In the genomic region with DNA sequence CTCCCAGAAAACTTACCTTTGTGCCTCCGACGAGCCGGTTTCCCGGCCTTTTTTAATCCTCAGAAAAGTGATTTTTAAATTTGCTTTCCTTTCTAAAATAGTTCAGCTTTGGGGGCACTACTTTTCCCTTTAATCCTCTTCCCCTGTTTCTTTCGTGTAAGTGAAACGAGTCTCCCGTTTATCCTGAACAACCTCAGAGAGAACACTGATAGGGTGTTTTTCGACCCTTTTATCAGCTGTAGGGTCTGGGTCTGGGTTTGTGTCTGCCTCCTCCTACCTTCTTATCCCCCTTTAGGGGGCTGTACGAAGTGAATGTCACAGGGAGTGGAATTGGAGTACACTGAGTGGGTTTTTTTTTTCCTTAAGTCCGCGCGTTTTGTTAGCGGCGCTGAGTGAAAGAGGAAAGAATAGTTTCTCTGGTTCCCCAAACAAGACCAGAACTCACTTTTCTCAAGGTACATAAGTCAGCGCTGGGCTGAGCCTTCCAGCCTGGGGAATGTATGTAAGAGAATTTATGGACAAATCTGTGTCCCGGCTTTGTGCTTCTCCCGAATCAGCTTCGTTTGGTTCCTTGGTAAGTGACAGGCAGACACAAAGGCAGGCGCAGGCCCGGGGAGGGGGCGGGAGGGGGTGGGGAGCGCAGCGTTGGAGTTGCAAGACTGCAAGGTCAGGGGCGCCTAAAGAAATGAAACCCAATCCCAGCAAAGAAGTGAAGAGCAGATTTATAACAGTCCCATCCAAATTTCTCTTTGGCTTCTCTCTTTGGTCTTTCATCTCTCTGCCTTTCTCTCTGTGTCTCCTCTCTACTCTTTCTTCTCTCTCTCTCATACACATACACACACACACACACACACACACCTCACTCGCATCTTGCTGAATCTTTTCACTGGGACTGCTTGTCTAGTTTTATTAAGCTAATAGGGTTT, we compare ENCODE assay signal across 8 cellular contexts. TPM values are rescaled to one million over a fixed set of nuclear protein-coding genes. Genes with fewer than 3 reads are reported as not detected.
DNase-seq lines count a peak whose midpoint lies in the region; ATAC-seq, FAIRE-seq and TF ChIP-seq lines count a peak whose summit lies in the region.

No MANE protein-coding gene starts in this region.

- H3K36me3 ChIP-seq in PC-9 (ENCODE audit: low read depth) = no peaks in the 10 kb centered on the region
- no peaks in the 10 kb centered on the region for H3K36me3 ChIP-seq in adrenal gland (replicated peaks in 1 of 2)
- H3K36me3 ChIP-seq in heart right ventricle = no peaks in the 10 kb centered on the region
- H3K36me3 ChIP-seq in pancreas = no peaks in the 10 kb centered on the region

- H3K9me2 ChIP-seq in PC-9 (ENCODE audit: insufficient read depth) = no peaks in the 10 kb centered on the region

- H3K27ac ChIP-seq in PC-9 (peak overlapping the region; percentile 34; the same call in 1 of the 2 replicates), adrenal gland (peak overlapping the region; percentile 46 to 89 (median 87)), heart right ventricle (peak overlapping the region; percentile 69 to 97 (median 87)), pancreas (peak overlapping the region; percentile 58 to 89 (median 74))

- peak overlapping the region; percentile 99 for H2AFZ ChIP-seq in PC-9

- 0 to 2% (median 1%) methylated on average over 23 to 25 of the region's 25 CpGs for WGBS in adrenal gland, 4 donors
- 1% methylated on average over 25 of the region's 25 CpGs for WGBS in heart right ventricle, 2 donors
- WGBS in pancreas, 2 donors = 0 to 1% methylated on average over 25 of the region's 25 CpGs

- no peaks in the 10 kb centered on the region for H3F3A ChIP-seq in PC-9 (ENCODE audit: insufficient read depth, low read depth)

- DNase-seq in AG20443 (ENCODE audit: low spot score) (peak; percentile 19), PC-9 (no peak), adrenal gland (peak; percentile 24 to 65 (median 48)), heart right ventricle (peak in 1 of 2 donors; percentile 27), pancreas (peak in 3 of 6 donors; percentile 3 to 62 (median 42))

- TF ChIP-seq CTCF in PC-9 (conservative IDR thresholded peaks at IDR 0.05) = no peak
- TF ChIP-seq CTCF in adrenal gland (IDR thresholded peaks at IDR 0.05) = no peak
- TF ChIP-seq CTCF in heart right ventricle (IDR thresholded peaks at IDR 0.05) = no peak
- TF ChIP-seq CTCF in pancreas (IDR thresholded peaks at IDR 0.05) = no peak

- H4K20me1 ChIP-seq in PC-9 (ENCODE audit: insufficient read depth) = no peaks in the 10 kb centered on the region

- H3K9me3 ChIP-seq in PC-9 (ENCODE audit: insufficient read depth, low read depth) (no peaks in the 10 kb centered on the region), adrenal gland (replicated peaks in 1 of 3) (no peaks in the 10 kb centered on the region), heart right ventricle (no peaks in the 10 kb centered on the region), pancreas (no peaks in the 10 kb centered on the region)

- FAIRE-seq in pancreas (lab: Jason Lieb, UNC) = no peak

- POLR2A ChIA-PET in PC-9 (lab: Charles Lee; ENCODE audit: unreplicated experiment) = no interaction called here

- ATAC-seq in GM18505 (IDR thresholded peaks at IDR 0.05; ENCODE audit: unreplicated experiment) = no peak
- peak in 6 of 8 donors; percentile 6 to 65 (median 46) for ATAC-seq in heart right ventricle
- ATAC-seq in pancreas = peak; percentile 18 to 44 (median 28)
- ATAC-seq in HG02981 (IDR thresholded peaks at IDR 0.05; ENCODE audit: unreplicated experiment) = no peak
- ATAC-seq in GM19452 (IDR thresholded peaks at IDR 0.05; ENCODE audit: unreplicated experiment) = no peak

- TF ChIP-seq POLR2A in GM18505 (IDR thresholded peaks at IDR 0.05; ENCODE audit: borderline replicate concordance, extremely low read depth, insufficient read depth, insufficient read length) (peak; percentile 35), adrenal gland (IDR thresholded peaks at IDR 0.05) (no peak)

- H3K4me3 ChIP-seq in PC-9 (peak overlapping the region; percentile 97), adrenal gland (peak overlapping the region; percentile 62 to 77 (median 65)), heart right ventricle (peak overlapping the region; percentile 63 to 95 (median 85)), pancreas (peak overlapping the region; percentile 58 to 74 (median 70))

- BruUV-seq in PC-9 (replicated peaks; lab: Mats Ljungman, UMichigan) = TSS peak; percentile 69

- no peaks in the 10 kb centered on the region for H3K27me3 ChIP-seq in PC-9 (ENCODE audit: insufficient read depth, low read depth)
- no peaks in the 10 kb centered on the region for H3K27me3 ChIP-seq in adrenal gland
- H3K27me3 ChIP-seq in heart right ventricle = no peaks in the 10 kb centered on the region
- no peaks in the 10 kb centered on the region for H3K27me3 ChIP-seq in pancreas

- H3K79me2 ChIP-seq in PC-9 (ENCODE audit: low read depth) = peaks cover 16% of the 10 kb centered on the region

- peak overlapping the region; percentile 92 for H3K4me2 ChIP-seq in PC-9

- CTCF ChIA-PET in PC-9 (lab: Charles Lee) = interaction anchor here (0.6 kb wide), 2 partner anchors 111 to 176 kb away, joined by 3 to 8 read pairs; no protein-coding TSS in a partner anchor

- peaks cover 19% of the 10 kb centered on the region; the same call in 1 of the 2 replicates for H3K4me1 ChIP-seq in PC-9 (replicated peaks; ENCODE audit: insufficient read depth)
- H3K4me1 ChIP-seq in adrenal gland (replicated peaks in 1 of 2) = peaks cover 11 to 27% of the 10 kb centered on the region in 2 donors
- H3K4me1 ChIP-seq in heart right ventricle = peaks cover 0 to 53% (median 35%) of the 10 kb centered on the region in 9 donors
- H3K4me1 ChIP-seq in pancreas = peaks cover 11 to 21% (median 18%) of the 10 kb centered on the region in 3 donors

- intact Hi-C loops in PC-9 (cut with micrococcal nuclease; ENCODE audit: unreplicated experiment) (loop anchor here (2.0 to 5.0 kb wide), 2 partner anchors 87 to 325 kb away; partner anchors contain the start of gene PPA2), adrenal gland (cut with DNase I) (loop anchor here in 1 of 2 donors (10.0 kb wide), 1 partner anchor 107 kb away; no protein-coding TSS in a partner anchor), heart right ventricle (cut with DNase I) (loop anchor here in 8 of 10 donors (2.0 to 10.0 kb wide), 12 partner anchors 35 to 567 kb away; partner anchors contain the start of genes GSTCD (in 2 of the 8) and INTS12 (in 2 of the 8)), pancreas (cut with DNase I) (loop anchor here in 1 of 3 donors (10.0 kb wide), 1 partner anchor 317 kb away; no protein-coding TSS in a partner anchor)

RNA-seq across cellular contexts. Expression of gene TET2, which starts 0.8 kb away (rescaled TPM):
- total RNA-seq in PC-9 (2021) (5.2 and 6.6 TPM in 2 replicates), adrenal gland (10 to 100 TPM in 6 of 8 donors, 1 to 10 TPM in 2; 7.7 to 26.1 (median 16.6) TPM), heart right ventricle (10 to 100 TPM; 12.1 to 20.6 (median 17.0) TPM), pancreas (10 to 100 TPM in 2 of 6 donors, 1 to 10 TPM in 4; 6.6 to 16.5 (median 8.6) TPM)
- polyA plus RNA-seq in adrenal gland (1 to 10 TPM; 3.7 to 6.1 (median 6.0) TPM), heart right ventricle (1 to 10 TPM; 1.4 to 3.9 TPM), pancreas (1 to 10 TPM; 2.5 to 3.3 TPM)

Comparison
In these comparisons a context has a peak if more than half of its experiments do, and no peak if none do; other contexts are left out.
1. DNase-seq: peak in AG20443 (single experiment) and adrenal gland (7 of 7); none in PC-9 (0 of 2).
2. ATAC-seq: peak in heart right ventricle (6 of 8) and pancreas (4 of 4); none in GM18505 (single experiment), HG02981 (single experiment) and GM19452 (single experiment).
3. H3K27ac ChIP-seq: peak in every context shown above with its lines; median percentile 87 in adrenal gland; 87 in heart right ventricle; 74 in pancreas; 34 in PC-9.
4. Peak in every context shown above with its lines, with median percentiles within 50 percentile points of each other: H3K4me3 ChIP-seq.